ENCODE assay signal across 8 cellular contexts in genomic region chr7:27586825-27587224, GRCh38.
A peak's percentile ranks its signal among the peaks of the same experiment; 100 is the strongest.
DNase-seq lines count a peak whose midpoint lies in the region; ATAC-seq and TF ChIP-seq lines count a peak whose summit lies in the region.

No MANE protein-coding gene starts in this region.

- H3K4me3 ChIP-seq in OCI-LY3 (ENCODE audit: low read length), result peak overlapping the region; percentile 60
- no peak overlapping the region for H3K4me3 ChIP-seq in uterus
- no peak overlapping the region for H3K4me3 ChIP-seq in CD4-positive, alpha-beta memory T cell (ENCODE audit: low read length in 2 of 2)

- no peaks in the 10 kb centered on the region for H3K79me2 ChIP-seq in OCI-LY3 (ENCODE audit: low read length)

- peaks cover 7 to 15% of the 10 kb centered on the region in 2 donors for H3K36me3 Mint-ChIP-seq in CD4-positive, alpha-beta memory T cell

- H3K4me1 Mint-ChIP-seq in CD4-positive, alpha-beta memory T cell, result no peaks in the 10 kb centered on the region

- H3K36me3 ChIP-seq in OCI-LY3 (replicated peaks; ENCODE audit: low read depth, low read length) (no peaks in the 10 kb centered on the region), uterus (no peaks in the 10 kb centered on the region)
- no peaks in the 10 kb centered on the region for H3K36me3 ChIP-seq in CD4-positive, alpha-beta memory T cell (ENCODE audit: insufficient read depth, low read length)

- peak overlapping the region; percentile 62 for H3K4me2 ChIP-seq in OCI-LY3 (ENCODE audit: low read length)

- H3K9me3 ChIP-seq in OCI-LY3 (ENCODE audit: insufficient read depth, low read length) (no peaks in the 10 kb centered on the region), uterus (no peaks in the 10 kb centered on the region)
- no peaks in the 10 kb centered on the region for H3K9me3 ChIP-seq in CD4-positive, alpha-beta memory T cell (ENCODE audit: control insufficient read depth in 1 of 2, low read length in 2 of 2)

- H3K9me3 Mint-ChIP-seq in CD4-positive, alpha-beta memory T cell, result no peaks in the 10 kb centered on the region

- peak; percentile 93 for ATAC-seq in GM21360 (IDR thresholded peaks at IDR 0.05; ENCODE audit: unreplicated experiment)
- peak; percentile 87 for ATAC-seq in HG03439 (IDR thresholded peaks at IDR 0.05; ENCODE audit: unreplicated experiment)

- no peak overlapping the region for H3K4me3 Mint-ChIP-seq in CD4-positive, alpha-beta memory T cell

- H3K4me1 ChIP-seq in OCI-LY3 (ENCODE audit: low read length) (peaks cover 15% of the 10 kb centered on the region), uterus (no peaks in the 10 kb centered on the region)
- H3K4me1 ChIP-seq in CD4-positive, alpha-beta memory T cell (ENCODE audit: insufficient read depth, low read length), result no peaks in the 10 kb centered on the region

- TF ChIP-seq CTCF in OCI-LY3 (IDR thresholded peaks at IDR 0.05; ENCODE audit: low read depth, low read length), result no peak
- TF ChIP-seq CTCF in uterus (IDR thresholded peaks at IDR 0.05), result no peak

- no peak overlapping the region for H3K9ac ChIP-seq in OCI-LY3 (ENCODE audit: low read length)

- CTCF ChIA-PET in CD4-positive, alpha-beta memory T cell (lab: Charles Lee; ENCODE audit: partially characterized antibody), result interaction anchor here (1.3 kb wide), 1 partner anchor 10 kb away, joined by 4 read pairs; no protein-coding TSS in a partner anchor

- no peaks in the 10 kb centered on the region for H4K20me1 ChIP-seq in OCI-LY3 (ENCODE audit: insufficient read depth, low read length)

- H3K27me3 ChIP-seq in OCI-LY3 (ENCODE audit: low read depth, low read length), result no peaks in the 10 kb centered on the region
- no peaks in the 10 kb centered on the region for H3K27me3 ChIP-seq in uterus
- H3K27me3 ChIP-seq in CD4-positive, alpha-beta memory T cell (ENCODE audit: insufficient read depth, low read length), result no peaks in the 10 kb centered on the region

- no peak for TF ChIP-seq POLR2A in uterus (IDR thresholded peaks at IDR 0.05)

- POLR2A ChIA-PET in CD4-positive, alpha-beta memory T cell (lab: Charles Lee; ENCODE audit: partially characterized antibody), result no interaction called here

- no peak overlapping the region for H3K27ac ChIP-seq in OCI-LY3 (ENCODE audit: low read length)
- no peak overlapping the region for H3K27ac ChIP-seq in substantia nigra (ENCODE audit: low read depth, low read length, poor library complexity, severe bottlenecking)
- H3K27ac ChIP-seq in uterus, result no peak overlapping the region
- H3K27ac ChIP-seq in CD4-positive, alpha-beta memory T cell (ENCODE audit: low read depth, low read length), result no peak overlapping the region

- no peaks in the 10 kb centered on the region for H3K27me3 Mint-ChIP-seq in CD4-positive, alpha-beta memory T cell

- H3K27ac Mint-ChIP-seq in CD4-positive, alpha-beta memory T cell, result no peak overlapping the region

- H2AFZ ChIP-seq in OCI-LY3 (ENCODE audit: low read depth, low read length), result no peak overlapping the region

- intact Hi-C loops in uterus (cut with DNase I; ENCODE audit: low total_unique reads), result no loop called here
- intact Hi-C loops in CD4-positive, alpha-beta memory T cell (cut with micrococcal nuclease), result no loop called here

- DNase-seq in DMS153 (lab: John Stamatoyannopoulos, UW) (peak; percentile 89), substantia nigra (lab: John Stamatoyannopoulos, UW) (peak in 38 of 49 donors; percentile 1 to 70 (median 10)), uterus (no peak)
- DNase-seq in activated T-cell treated with anti-CD3 and anti-CD28 coated beads, Interleukin-2, amount 50 U/mL, for 48 hours, result no peak
- no peak for DNase-seq in CD4-positive, alpha-beta memory T cell

Comparison
In these comparisons a context has a peak if more than half of its experiments do, and no peak if none do; other contexts are left out.
1. DNase-seq: peak in DMS153 (single experiment) and substantia nigra (38 of 49); none in uterus (0 of 2), activated T-cell treated with anti-CD3 and anti-CD28 coated beads, Interleukin-2, amount 50 U/mL, for 48 hours (0 of 2) and CD4-positive, alpha-beta memory T cell (0 of 5).